In the genomic region with DNA sequence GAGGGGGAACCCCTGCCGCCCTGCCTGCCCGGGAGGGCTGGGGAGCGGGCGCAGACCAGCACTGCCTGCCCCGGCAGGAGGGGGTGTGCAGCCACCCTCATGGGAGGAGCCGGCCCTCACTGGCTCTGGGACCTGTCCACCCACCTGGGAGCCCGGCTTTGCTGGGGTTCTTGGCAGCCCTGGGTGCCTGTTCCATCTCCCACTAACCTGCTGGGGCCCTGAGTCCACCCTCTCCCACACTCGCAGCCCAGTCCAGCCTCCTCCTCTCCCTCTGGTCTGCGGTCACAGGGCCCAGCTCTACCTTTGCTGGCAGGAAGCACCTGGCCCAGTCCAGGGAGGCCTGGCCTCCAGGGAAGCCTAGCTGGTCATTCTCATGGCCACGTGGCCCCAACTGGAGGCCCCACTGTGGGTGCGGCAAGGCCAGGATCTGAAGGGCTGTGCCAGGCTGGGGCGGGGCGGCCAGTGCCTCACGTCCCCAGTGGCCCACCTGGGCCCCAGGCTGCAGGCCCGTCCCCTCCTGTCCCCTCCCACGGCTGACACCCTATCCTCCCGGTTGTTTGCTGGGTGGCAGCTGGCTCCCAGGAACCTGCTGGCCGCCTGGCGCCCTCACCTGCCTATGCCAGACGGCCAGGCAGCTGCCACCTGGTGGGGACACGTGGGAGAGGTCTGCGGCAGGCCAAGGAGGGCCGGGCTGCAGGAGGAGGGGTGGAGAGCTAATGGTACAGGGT, we compare ENCODE assay signal across 8 cellular contexts. TPM values are rescaled to one million over a fixed set of nuclear protein-coding genes. Genes with fewer than 3 reads are reported as not detected.
DNase-seq lines count a peak whose midpoint lies in the region; ATAC-seq and TF ChIP-seq lines count a peak whose summit lies in the region.

A gene (minus strand): TSS at position 393 of the 728 bp plus-strand sequence. CDS start 721 bp downstream, outside the sequence.

- CTCF ChIA-PET in PC-3 (lab: Charles Lee) = interaction anchor here (0.5 to 1.4 kb wide), 6 partner anchors 11 to 469 kb away, joined by 3 to 8 read pairs (median 4); no protein-coding TSS in a partner anchor

- H3F3A ChIP-seq in PC-3 (ENCODE audit: low read length, unreplicated experiment) = no peaks in the 10 kb centered on the region

- WGBS in body of pancreas, 2 donors = 13 to 17% methylated on average over 8 to 23 of the region's 23 CpGs
- WGBS in right lobe of liver (ENCODE audit: insufficient coverage, low coverage, low lambda C conversion rate, missing lambda C conversion rate) = 20% methylated on average over 2 of the region's 23 CpGs

- H3K4me3 ChIP-seq in PC-3 (ENCODE audit: low read length) (peak within 1 kb of the TSS; percentile 78), body of pancreas (peak within 1 kb of the TSS; percentile 17 to 27), right lobe of liver (peak within 1 kb of the TSS; percentile 57 to 61 (median 60))

- peak within 1 kb of the TSS; percentile 45 for H3K4me3 Mint-ChIP-seq in type B pancreatic cell
- no peak within 1 kb of the TSS for H3K4me3 Mint-ChIP-seq in natural killer cell treated with Interleukin-12 subunit alpha and Interleukin-12 subunit beta and Interleukin-15 and Interleukin-18, amount 100 ng/mL, for 72 hours

- H3K4me2 ChIP-seq in PC-3 (ENCODE audit: low read length) = peak within 1 kb of the TSS; percentile 94

- peaks cover 5% of the 10 kb centered on the region for H3K4me1 Mint-ChIP-seq in type B pancreatic cell (ENCODE audit: unreplicated experiment)
- no peaks in the 10 kb centered on the region for H3K4me1 Mint-ChIP-seq in natural killer cell treated with Interleukin-12 subunit alpha and Interleukin-12 subunit beta and Interleukin-15 and Interleukin-18, amount 100 ng/mL, for 72 hours (ENCODE audit: low read depth in 2 of 2)

- TF ChIP-seq POLR2A in body of pancreas (IDR thresholded peaks at IDR 0.05) (peak; percentile 92 to 93 (median 92)), right lobe of liver (IDR thresholded peaks at IDR 0.05) (peak; percentile 84)

- H3K9me3 Mint-ChIP-seq in type B pancreatic cell = no peaks in the 10 kb centered on the region
- H3K9me3 Mint-ChIP-seq in natural killer cell treated with Interleukin-12 subunit alpha and Interleukin-12 subunit beta and Interleukin-15 and Interleukin-18, amount 100 ng/mL, for 72 hours = no peaks in the 10 kb centered on the region

- no peaks in the 10 kb centered on the region for H3K36me3 ChIP-seq in PC-3 (ENCODE audit: low read depth, low read length)
- H3K36me3 ChIP-seq in body of pancreas (replicated peaks in 1 of 2; ENCODE audit: insufficient read depth in 1 of 2, low read depth in 2 of 2) = no peaks in the 10 kb centered on the region
- H3K36me3 ChIP-seq in right lobe of liver = no peaks in the 10 kb centered on the region

- no peaks in the 10 kb centered on the region for H3K27me3 Mint-ChIP-seq in type B pancreatic cell
- no peaks in the 10 kb centered on the region for H3K27me3 Mint-ChIP-seq in natural killer cell treated with Interleukin-12 subunit alpha and Interleukin-12 subunit beta and Interleukin-15 and Interleukin-18, amount 100 ng/mL, for 72 hours

- peak within 1 kb of the TSS; percentile 32 for H2AFZ ChIP-seq in PC-3 (ENCODE audit: low read length)

- H3K4me1 ChIP-seq in PC-3 (ENCODE audit: insufficient read depth, low read length) (peaks cover 48% of the 10 kb centered on the region), body of pancreas (peaks cover 50% of the 10 kb centered on the region), right lobe of liver (peaks cover 0 to 9% (median 0%) of the 10 kb centered on the region in 4 donors)

- intact Hi-C loops in PC-3 (cut with micrococcal nuclease) (loop anchor here (1.0 kb wide), 4 partner anchors 11 to 49 kb away; no protein-coding TSS in a partner anchor), body of pancreas (cut with DNase I) (no loop called here), right lobe of liver (cut with DNase I) (no loop called here)

- peak; percentile 78 for ATAC-seq in PC-3
- ATAC-seq in body of pancreas = peak; percentile 89
- peak; percentile 88 to 94 (median 90) for ATAC-seq in right lobe of liver
- no peak for ATAC-seq in natural killer cell treated with Interleukin-12 subunit alpha and Interleukin-12 subunit beta and Interleukin-15 and Interleukin-18, amount 100 ng/mL, for 72 hours
- ATAC-seq in GM19455 (IDR thresholded peaks at IDR 0.05; ENCODE audit: unreplicated experiment) = no peak

- H3K9ac ChIP-seq in PC-3 (ENCODE audit: low read length) = peak within 1 kb of the TSS; percentile 97

- H3K36me3 Mint-ChIP-seq in type B pancreatic cell = no peaks in the 10 kb centered on the region
- H3K36me3 Mint-ChIP-seq in natural killer cell treated with Interleukin-12 subunit alpha and Interleukin-12 subunit beta and Interleukin-15 and Interleukin-18, amount 100 ng/mL, for 72 hours = no peaks in the 10 kb centered on the region

- H3K27me3 ChIP-seq in PC-3 (ENCODE audit: low read length) = no peaks in the 10 kb centered on the region
- H3K27me3 ChIP-seq in body of pancreas = no peaks in the 10 kb centered on the region
- no peaks in the 10 kb centered on the region for H3K27me3 ChIP-seq in right lobe of liver

- TF ChIP-seq CTCF in PC-3 (conservative IDR thresholded peaks at IDR 0.05; ENCODE audit: low read depth, low read length) (peak; percentile 72), body of pancreas (IDR thresholded peaks at IDR 0.05) (peak; percentile 61 to 99 (median 97)), right lobe of liver (IDR thresholded peaks at IDR 0.05) (peak; percentile 58 to 80 (median 70)), type B pancreatic cell (conservative IDR thresholded peaks at IDR 0.05) (peak; percentile 57)

- DNase-seq in COR-L47 (lab: John Stamatoyannopoulos, UW) (peak; percentile 98), HuH-7 (ENCODE audit: low spot score) (peak; percentile 94), PC-3 (peak; percentile 96), body of pancreas (peak; percentile 95 to 99 (median 98)), right lobe of liver (peak; percentile 93 to 98 (median 96)), type B pancreatic cell (ENCODE audit: extremely low spot score, unreplicated experiment) (no peak)
- DNase-seq in natural killer cell treated with Interleukin-12 subunit alpha and Interleukin-12 subunit beta and Interleukin-15 and Interleukin-18, amount 100 ng/mL, for 72 hours (ENCODE audit: low spot score) = no peak

- BruUV-seq in PC-3 (replicated peaks; lab: Mats Ljungman, UMichigan) = TSS peak; percentile 97

- H3K9me2 ChIP-seq in PC-3 (replicated peaks; ENCODE audit: low read length) = no peaks in the 10 kb centered on the region

- H3K9me3 ChIP-seq in PC-3 (ENCODE audit: low read length) (no peaks in the 10 kb centered on the region), body of pancreas (no peaks in the 10 kb centered on the region), right lobe of liver (no peaks in the 10 kb centered on the region)

- peaks cover 20% of the 10 kb centered on the region for H3K79me2 ChIP-seq in PC-3 (ENCODE audit: low read length)

- no peaks in the 10 kb centered on the region for H4K20me1 ChIP-seq in PC-3 (ENCODE audit: low read length)

- H3K27ac Mint-ChIP-seq in type B pancreatic cell = peak within 1 kb of the TSS; percentile 85
- no peak within 1 kb of the TSS for H3K27ac Mint-ChIP-seq in natural killer cell treated with Interleukin-12 subunit alpha and Interleukin-12 subunit beta and Interleukin-15 and Interleukin-18, amount 100 ng/mL, for 72 hours

- POLR2A ChIA-PET in PC-3 (lab: Charles Lee; ENCODE audit: unreplicated experiment) = interaction anchor here (0.6 to 2.1 kb wide), 6 partner anchors 10 to 49 kb away, joined by 3 to 12 read pairs (median 6); no protein-coding TSS in a partner anchor

- H3K27ac ChIP-seq in PC-3 (ENCODE audit: low read length) (peak within 1 kb of the TSS; percentile 99), body of pancreas (peak within 1 kb of the TSS; percentile 95 to 99 (median 98)), right lobe of liver (peak within 1 kb of the TSS; percentile 76 to 82 (median 82))

RNA-seq across cellular contexts. Expression of the gene that starts here (rescaled TPM):
- total RNA-seq in PC-3 (2014; rRNA removed) (23.1 and 31.3 TPM in 2 replicates), body of pancreas (10 to 100 TPM; 21.0 to 65.3 TPM), right lobe of liver (10 to 100 TPM; 15.1 to 32.8 (median 26.7) TPM), type B pancreatic cell (ENCODE audit: low replicate concordance) (6.6 and 7.6 TPM in 2 replicates)
- not detected for total RNA-seq in natural killer cell treated with Interleukin-12 subunit alpha and Interleukin-12 subunit beta and Interleukin-15 and Interleukin-18, amount 100 ng/mL, for 72 hours

Comparison
In these comparisons a context has a peak if more than half of its experiments do, and no peak if none do; other contexts are left out.
1. DNase-seq: peak in COR-L47 (single experiment), HuH-7 (single experiment), PC-3 (single experiment), body of pancreas (4 of 4) and right lobe of liver (3 of 3); none in type B pancreatic cell (single experiment) and natural killer cell treated with Interleukin-12 subunit alpha and Interleukin-12 subunit beta and Interleukin-15 and Interleukin-18, amount 100 ng/mL, for 72 hours (single experiment).
2. ATAC-seq: peak in PC-3 (single experiment), body of pancreas (single experiment) and right lobe of liver (4 of 4); none in natural killer cell treated with Interleukin-12 subunit alpha and Interleukin-12 subunit beta and Interleukin-15 and Interleukin-18, amount 100 ng/mL, for 72 hours (0 of 2) and GM19455 (single experiment).
3. H3K4me3 ChIP-seq: peak in every context shown above with its lines; median percentile 78 in PC-3; 60 in right lobe of liver; 22 in body of pancreas.
4. Peak in every context shown above with its lines, with median percentiles within 50 percentile points of each other: H3K27ac ChIP-seq and CTCF ChIP-seq.